In the genomic region with DNA sequence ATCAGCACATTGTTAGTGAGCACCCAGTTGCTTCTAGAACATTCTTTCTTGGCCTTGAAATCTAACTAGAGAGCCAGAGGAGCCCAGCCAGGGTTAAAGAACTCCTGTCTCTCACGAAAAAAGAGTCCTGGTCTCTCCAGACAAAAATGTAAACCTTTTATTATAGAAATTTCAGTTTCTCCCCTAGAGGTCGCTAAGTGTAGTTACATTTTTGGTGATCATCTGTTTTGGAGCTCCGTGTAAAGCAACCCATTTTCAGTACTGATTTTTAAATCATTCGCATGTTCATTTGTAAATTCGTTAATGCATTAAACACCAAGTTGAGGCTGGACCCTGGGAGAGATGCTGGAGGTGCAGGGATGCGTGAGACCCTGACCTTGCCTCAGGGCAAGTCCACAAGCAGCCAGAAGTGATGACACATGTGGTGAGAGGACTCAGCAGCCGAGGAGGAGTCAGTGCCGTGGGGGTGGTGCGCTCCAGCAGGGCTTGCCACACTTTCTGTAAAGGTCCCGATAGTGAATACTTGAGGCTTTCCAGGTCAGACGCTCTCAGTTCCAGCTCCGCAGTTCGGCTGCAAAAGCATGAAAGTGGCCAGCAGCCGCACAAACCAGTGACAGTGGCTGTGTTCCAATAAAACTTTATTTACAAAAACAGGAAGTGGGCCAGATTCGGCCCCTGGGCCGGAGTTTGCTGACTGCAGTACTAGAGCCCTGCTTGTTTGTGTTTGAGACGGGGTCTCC, we compare ENCODE assay signal across 14 cellular contexts.
A peak's percentile ranks its signal among the peaks of the same experiment; 100 is the strongest.
DNase-seq lines count a peak whose midpoint lies in the region; ATAC-seq and TF ChIP-seq lines count a peak whose summit lies in the region.
"Had no signal": no experiment of that assay in that cellular context is flagged by ENCODE, and none has a peak within 500 bp of the region (broad histone marks: within the 10 kb centered on the region; RNA-seq: fewer than 3 reads in every experiment).

No MANE protein-coding gene starts in this region.

- H3K27ac ChIP-seq in SK-N-MC (peak overlapping the region; percentile 94; the same call in 1 of the 2 replicates), coronary artery (no peak overlapping the region)
- H3K27ac ChIP-seq: heart right ventricle, testis had no signal

- no peak for TF ChIP-seq POLR2A in GM18505 (IDR thresholded peaks at IDR 0.05; ENCODE audit: borderline replicate concordance, extremely low read depth, insufficient read depth, insufficient read length)

- no peaks in the 10 kb centered on the region for H3K9me3 ChIP-seq in SK-N-MC (ENCODE audit: low read depth, low read length)
- H3K9me3 ChIP-seq: heart right ventricle, testis had no signal

- no peak for ATAC-seq in GM18505 (IDR thresholded peaks at IDR 0.05; ENCODE audit: unreplicated experiment)
- ATAC-seq: heart right ventricle, T-cell had no signal

- no peak overlapping the region for H3K9ac ChIP-seq in SK-N-MC (ENCODE audit: insufficient read length)

- in situ Hi-C loops in ACHN (cut with HindIII; ENCODE audit: low pct_ligation_motif_present, low pct_unique_long_range_greater_than_20kb, low sequenced_read_pairs) = no loop called here

- DNase-seq in ACHN (peak; percentile 34), HuH-7 (ENCODE audit: low spot score) (peak; percentile 56), SK-N-MC (ENCODE audit: low read depth, low spot score) (no peak), iPS-NIHi11 (ENCODE audit: low spot score) (peak; percentile 52), coronary artery (ENCODE audit: low spot score) (no peak), cerebellar nuclear complex (lab: John Stamatoyannopoulos, UW) (no peak), kidney glomerular epithelial cell (lab: John Stamatoyannopoulos, UW) (no peak)
- DNase-seq: CD8-positive, alpha-beta memory T cell; heart right ventricle; NCI-H1930; stimulated activated CD4-positive, alpha-beta T cell treated with anti-CD3 and anti-CD28 coated beads, Interleukin-4, amount 100 ng/mL, for 1 hour; T-cell; testis had no signal

- TF ChIP-seq CTCF in coronary artery (IDR thresholded peaks at IDR 0.05) = no peak

- H3K4me3 ChIP-seq in SK-N-MC = no peak overlapping the region
- H3K4me3 ChIP-seq in coronary artery = no peak overlapping the region
- H3K4me3 ChIP-seq: heart right ventricle, testis had no signal

- H3K36me3 ChIP-seq in SK-N-MC (ENCODE audit: insufficient read depth, low read length) = no peaks in the 10 kb centered on the region
- H3K36me3 ChIP-seq: heart right ventricle had no signal

Comparison
In these comparisons a context has a peak if more than half of its experiments do, and no peak if none do; other contexts are left out.
1. DNase-seq: peak in ACHN (single experiment), HuH-7 (single experiment) and iPS-NIHi11 (single experiment); none in SK-N-MC (single experiment), coronary artery (single experiment), cerebellar nuclear complex (0 of 2) and kidney glomerular epithelial cell (single experiment).